In genomic region chr1:220828950-220829586, GRCh38 we compare ENCODE assay signal across 27 cellular contexts. TPM values are rescaled to one million over a fixed set of nuclear protein-coding genes. Genes with fewer than 3 reads are reported as not detected.
"Had no signal": no experiment of that assay in that cellular context is flagged by ENCODE, and none has a peak within 500 bp of the region (broad histone marks: within the 10 kb centered on the region; RNA-seq: fewer than 3 reads in every experiment).

No MANE protein-coding gene starts in this region.

- ATAC-seq: activated T-helper 17 cell treated with anti-CD3 and anti-CD28 coated beads, Interleukin-2, amount 50 U/mL, for 72 hours; effector memory CD8-positive, alpha-beta T cell; esophagus mucosa; gastrocnemius medialis; pancreas; psoas muscle; stimulated activated memory B cell treated with anti-CD40 and anti-IgM and Interleukin-4, amounts not matched to agents 10 μg/mL and 1 μg/mL and 100 μg/mL, for 72 hours had no signal

- DNase-seq: activated CD4-positive, alpha-beta T cell treated with anti-CD3 and anti-CD28 coated beads for 1 hour; activated CD8-positive, alpha-beta memory T cell treated with anti-CD3 and anti-CD28 coated beads for 24 hours; activated CD8-positive, alpha-beta memory T cell treated with anti-CD3 and anti-CD28 coated beads, Interleukin-2, amount 50 U/mL, for 4 hours; activated naive CD4-positive, alpha-beta T cell treated with Interleukin-2 at 50 U/mL for 16 hours; activated naive CD8-positive, alpha-beta T cell treated with anti-CD3 and anti-CD28 coated beads for 36 hours; activated T-cell treated with anti-CD3 and anti-CD28 coated beads, Interleukin-2, amount 50 U/mL, for 24 hours; colonic mucosa; dorsolateral prefrontal cortex; effector memory CD8-positive, alpha-beta T cell; gastrocnemius medialis; head of caudate nucleus; kidney; mammary epithelial cell; pancreas; psoas muscle; stimulated activated CD4-positive, alpha-beta T cell treated with anti-CD3 and anti-CD28 coated beads, Interleukin-15, amount 100 ng/mL, for 24 hours; T-helper 9 cell; testis had no signal

- H3K36me3 Mint-ChIP-seq: activated naive CD8-positive, alpha-beta T cell treated with anti-CD3 and anti-CD28 coated beads for 36 hours; stimulated activated memory B cell treated with anti-CD40 and anti-IgM and Interleukin-4, amounts not matched to agents 10 μg/mL and 1 μg/mL and 100 μg/mL, for 72 hours; type B pancreatic cell had no signal

- H3K4me1 Mint-ChIP-seq: activated naive CD8-positive, alpha-beta T cell treated with anti-CD3 and anti-CD28 coated beads for 36 hours; activated T-helper 17 cell treated with anti-CD3 and anti-CD28 coated beads, Interleukin-2, amount 50 U/mL, for 72 hours; central memory CD8-positive, alpha-beta T cell; stimulated activated memory B cell treated with anti-CD40 and anti-IgM and Interleukin-4, amounts not matched to agents 10 μg/mL and 1 μg/mL and 100 μg/mL, for 72 hours had no signal

- H3K9me3 ChIP-seq: colonic mucosa, gastrocnemius medialis, pancreas, psoas muscle, testis, vagina had no signal

- H3K27ac ChIP-seq: colonic mucosa, dorsolateral prefrontal cortex, gastrocnemius medialis, pancreas, psoas muscle, testis, vagina had no signal

- H3K9me3 Mint-ChIP-seq: activated naive CD8-positive, alpha-beta T cell treated with anti-CD3 and anti-CD28 coated beads for 36 hours; activated T-cell treated with anti-CD3 and anti-CD28 coated beads, Interleukin-2, amount 50 U/mL, for 24 hours; activated T-helper 17 cell treated with anti-CD3 and anti-CD28 coated beads, Interleukin-2, amount 50 U/mL, for 72 hours; central memory CD8-positive, alpha-beta T cell; effector memory CD8-positive, alpha-beta T cell; nephron; type B pancreatic cell had no signal

- H3K4me1 ChIP-seq: colonic mucosa, gastrocnemius medialis, pancreas, psoas muscle, testis had no signal

- H3K4me3 Mint-ChIP-seq: activated naive CD8-positive, alpha-beta T cell treated with anti-CD3 and anti-CD28 coated beads for 36 hours; activated T-cell treated with anti-CD3 and anti-CD28 coated beads, Interleukin-2, amount 50 U/mL, for 24 hours; activated T-helper 17 cell treated with anti-CD3 and anti-CD28 coated beads, Interleukin-2, amount 50 U/mL, for 72 hours; central memory CD8-positive, alpha-beta T cell; effector memory CD8-positive, alpha-beta T cell; nephron; stimulated activated memory B cell treated with anti-CD40 and anti-IgM and Interleukin-4, amounts not matched to agents 10 μg/mL and 1 μg/mL and 100 μg/mL, for 72 hours; type B pancreatic cell had no signal

- H3K27ac Mint-ChIP-seq: activated naive CD8-positive, alpha-beta T cell treated with anti-CD3 and anti-CD28 coated beads for 36 hours; activated T-cell treated with anti-CD3 and anti-CD28 coated beads, Interleukin-2, amount 50 U/mL, for 24 hours; activated T-helper 17 cell treated with anti-CD3 and anti-CD28 coated beads, Interleukin-2, amount 50 U/mL, for 72 hours; effector memory CD8-positive, alpha-beta T cell; nephron; stimulated activated memory B cell treated with anti-CD40 and anti-IgM and Interleukin-4, amounts not matched to agents 10 μg/mL and 1 μg/mL and 100 μg/mL, for 72 hours; type B pancreatic cell had no signal

- H3K36me3 ChIP-seq: colonic mucosa, gastrocnemius medialis, pancreas, vagina had no signal

- H3K4me3 ChIP-seq: colonic mucosa, dorsolateral prefrontal cortex, gastrocnemius medialis, pancreas, psoas muscle, smooth muscle cell, testis, vagina had no signal

RNA-seq across cellular contexts. Expression of gene MTARC1, which starts 42.4 kb away (rescaled TPM):
- total RNA-seq: T-helper 1 cell treated with Interleukin-12 subunit alpha and Interleukin-12 subunit beta and Interleukin-4 antibody, amounts not matched to agents 30 ng/mL and 1 ng/mL, for 36 hours had no signal

RNA-seq across cellular contexts. Expression of gene HLX, which starts 50.2 kb away (rescaled TPM):
- total RNA-seq: activated naive CD8-positive, alpha-beta T cell treated with anti-CD3 and anti-CD28 coated beads for 36 hours had no signal
